Comparison of ENCODE assay signal across 27 cellular contexts in the genomic region with DNA sequence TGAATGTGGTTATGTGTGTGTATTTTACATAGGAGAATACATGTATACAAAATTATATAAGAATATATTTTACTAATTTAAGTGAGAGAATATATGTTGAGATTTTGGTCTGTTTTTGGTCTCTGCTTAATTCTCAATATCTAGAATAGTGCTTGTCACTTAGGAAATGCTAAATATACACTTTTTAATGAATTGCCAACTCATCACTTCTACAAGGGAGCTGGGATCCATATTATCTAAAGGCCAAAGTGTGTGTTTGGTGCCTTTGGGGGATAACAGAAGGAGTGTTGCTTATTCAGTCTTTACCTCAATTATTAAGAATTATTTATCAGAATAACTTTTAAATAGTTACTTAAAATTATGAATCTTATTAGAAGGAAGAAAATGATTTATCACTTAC.
"Had no signal": no experiment of that assay in that cellular context is flagged by ENCODE, and none has a peak within 500 bp of the region (broad histone marks: within the 10 kb centered on the region; RNA-seq: fewer than 3 reads in every experiment).

No MANE protein-coding gene starts in this region.

- H3K27me3 ChIP-seq: stomach, suprapubic skin, testis, thyroid gland, tibial artery, tibial nerve, transverse colon, upper lobe of left lung, upper lobe of right lung, uterus, vagina had no signal

- H3K27ac ChIP-seq: stomach, suprapubic skin, testis, thoracic aorta, thyroid gland, tibial artery, tibial nerve, transverse colon, upper lobe of left lung, upper lobe of right lung, uterus, vagina had no signal

- H3K4me1 ChIP-seq: stomach, suprapubic skin, testis, thyroid gland, tibial artery, tibial nerve, transverse colon, upper lobe of left lung, upper lobe of right lung, uterus, vagina had no signal

- FAIRE-seq: urothelium cell line had no signal

- H3K4me3 ChIP-seq: stomach, suprapubic skin, testis, thoracic aorta, thyroid gland, tibial artery, tibial nerve, transverse colon, upper lobe of left lung, upper lobe of right lung, uterus, vagina had no signal

- ATAC-seq: stimulated activated effector memory CD8-positive, alpha-beta T cell treated with anti-CD3 and anti-CD28 coated beads, Interleukin-12 subunit alpha, Interleukin-12 subunit beta, amount 100 ng/mL, for 72 hours; stimulated activated memory B cell treated with anti-CD40 and anti-IgM and Interleukin-4, amounts not matched to agents 10 μg/mL and 1 μg/mL and 100 μg/mL, for 72 hours; stimulated activated naive B cell treated with anti-CD40 and anti-IgM and Interleukin-4, amounts not matched to agents 10 μg/mL and 1 μg/mL and 100 μg/mL, for 72 hours; stimulated activated naive CD8-positive, alpha-beta T cell treated with anti-CD3 and anti-CD28 coated beads, Interleukin-15, amount 100 ng/mL, for 72 hours; stimulated activated naive CD8-positive, alpha-beta T cell treated with anti-CD3 and anti-CD28 coated beads, Interleukin-15, Interleukin-2, amounts not matched to agents 100 U/mL and 50 U/mL, for 24 hours; upper lobe of right lung had no signal

- H3K9me3 ChIP-seq: suprapubic skin, testis, thoracic aorta, thyroid gland, tibial artery, tibial nerve, transverse colon, upper lobe of left lung, upper lobe of right lung, uterus, vagina had no signal

- H3K36me3 ChIP-seq: stomach, suprapubic skin, thoracic aorta, thyroid gland, tibial artery, tibial nerve, transverse colon, upper lobe of left lung, upper lobe of right lung, uterus, vagina had no signal

- DNase-seq: stimulated activated CD4-positive, alpha-beta T cell treated with anti-CD3 and anti-CD28 coated beads, Interleukin-2, amount 100 ng/mL, for 48 hours; stimulated activated CD4-positive, alpha-beta T cell treated with anti-CD3 and anti-CD28 coated beads, Interleukin-4, amount 100 ng/mL, for 1 hour; stimulated activated CD4-positive, alpha-beta T cell treated with anti-CD3 and anti-CD28 coated beads, Interleukin-4, amount 100 ng/mL, for 24 hours; stimulated activated CD4-positive, alpha-beta T cell treated with anti-CD3 and anti-CD28 coated beads, Interleukin-4, amount 100 ng/mL, for 4 hours; stimulated activated CD8-positive, alpha-beta memory T cell treated with anti-CD3 and anti-CD28 coated beads, Interleukin-4, amount 100 ng/mL, for 48 hours; stimulated activated naive B cell treated with anti-CD40 and anti-IgM and Interleukin-4, amounts not matched to agents 10 μg/mL and 1 μg/mL and 100 μg/mL, for 72 hours; stimulated activated naive CD4-positive, alpha-beta T cell; stimulated activated naive CD4-positive, alpha-beta T cell treated with Interleukin-2 at 50 U/mL for 16 hours; stimulated activated naive CD8-positive, alpha-beta T cell treated with anti-CD3 and anti-CD28 coated beads, Interleukin-15, amount 100 ng/mL, for 72 hours; stimulated activated naive CD8-positive, alpha-beta T cell treated with anti-CD3 and anti-CD28 coated beads, Interleukin-15, Interleukin-2, amounts not matched to agents 100 U/mL and 50 U/mL, for 24 hours; stomach; substantia nigra; testis; thyroid gland; tibial artery; transverse colon; trophoblast cell; upper lobe of left lung; upper lobe of right lung; uterus had no signal
